Comparison of ENCODE assay signal across 8 cellular contexts in genomic region chrX:141176586-141177451, GRCh38. TPM values are rescaled to one million over a fixed set of nuclear protein-coding genes. Genes with fewer than 3 reads are reported as not detected.
DNase-seq lines count a peak whose midpoint lies in the region; FAIRE-seq and TF ChIP-seq lines count a peak whose summit lies in the region.

LDOC1 (minus strand) TSS chrX:141177129; CDS start chrX:141177021, 108 bp downstream.

- TF ChIP-seq CTCF in bronchial epithelial cell (IDR thresholded peaks at IDR 0.05; ENCODE audit: insufficient read depth, low read length, severe bottlenecking), result no peak

- H3K9me2 ChIP-seq in Karpas-422 (replicated peaks; ENCODE audit: insufficient read depth, low read length), result no peaks in the 10 kb centered on the region

- H3K9ac ChIP-seq in iPS-20b (ENCODE audit: low read depth, low read length) (peak within 1 kb of the TSS; percentile 85; the same call in 1 of the 2 replicates), skeletal muscle satellite cell (ENCODE audit: low read depth, low read length) (peak within 1 kb of the TSS; percentile 66), Karpas-422 (ENCODE audit: low read length) (no peak within 1 kb of the TSS)

- H3K27ac ChIP-seq in iPS-20b (ENCODE audit: low read length) (no peak within 1 kb of the TSS), Karpas-422 (ENCODE audit: low read length) (no peak within 1 kb of the TSS)

- H3K27me3 ChIP-seq in bronchial epithelial cell (ENCODE audit: control insufficient read depth, insufficient read depth, low read length) (no peaks in the 10 kb centered on the region), iPS-20b (ENCODE audit: insufficient read depth, low read length) (no peaks in the 10 kb centered on the region), skeletal muscle satellite cell (ENCODE audit: control insufficient read depth, insufficient read depth, low read length) (no peaks in the 10 kb centered on the region), Karpas-422 (ENCODE audit: low read length) (no peaks in the 10 kb centered on the region)

- H3K79me2 ChIP-seq in Karpas-422 (ENCODE audit: low read length), result no peaks in the 10 kb centered on the region

- FAIRE-seq in bronchial epithelial cell (lab: Jason Lieb, UNC), result no peak

- no peak within 1 kb of the TSS for H2AFZ ChIP-seq in Karpas-422 (ENCODE audit: low read length)

- no peaks in the 10 kb centered on the region for H3K36me3 ChIP-seq in bronchial epithelial cell (ENCODE audit: control insufficient read depth, insufficient read depth, low read length)
- no peaks in the 10 kb centered on the region for H3K36me3 ChIP-seq in iPS-20b (ENCODE audit: insufficient read depth, low read depth, low read length)
- H3K36me3 ChIP-seq in skeletal muscle satellite cell (ENCODE audit: insufficient read depth, low read length), result no peaks in the 10 kb centered on the region
- H3K36me3 ChIP-seq in Karpas-422 (ENCODE audit: insufficient read depth, low read length), result no peaks in the 10 kb centered on the region

- in situ Hi-C loops in KBM-7 (cut with MboI; ENCODE audit: low pct_unique_long_range_greater_than_20kb, low sequenced_read_pairs), result no loop called here

- H3K4me2 ChIP-seq in skeletal muscle satellite cell (ENCODE audit: low read length) (peak within 1 kb of the TSS; percentile 88), Karpas-422 (ENCODE audit: low read depth, low read length, poor library complexity, severe bottlenecking) (no peak within 1 kb of the TSS)

- no peaks in the 10 kb centered on the region for H3K9me3 ChIP-seq in iPS-20b (ENCODE audit: insufficient read depth, low read depth, low read length)
- H3K9me3 ChIP-seq in skeletal muscle satellite cell (replicated peaks; ENCODE audit: low read length), result no peaks in the 10 kb centered on the region
- H3K9me3 ChIP-seq in Karpas-422 (ENCODE audit: low read length), result peaks cover 9% of the 10 kb centered on the region

- no peaks in the 10 kb centered on the region for H4K20me1 ChIP-seq in Karpas-422 (ENCODE audit: insufficient read depth, low read depth, low read length)

- H3K4me1 ChIP-seq in iPS-20b (ENCODE audit: insufficient read depth, low read length) (no peaks in the 10 kb centered on the region; the same call in 1 of the 2 replicates), skeletal muscle satellite cell (ENCODE audit: control insufficient read depth, insufficient read depth, low read length) (peaks cover 2% of the 10 kb centered on the region), Karpas-422 (ENCODE audit: low read length) (no peaks in the 10 kb centered on the region)

- peak; percentile 90 for DNase-seq in Ammon's horn (ENCODE audit: low spot score)
- peak; percentile 55 for DNase-seq in KBM-7
- DNase-seq in activated CD4-positive, CD25-positive, alpha-beta regulatory T cell treated with anti-CD3 and anti-CD28 coated beads, Interleukin-2, amount 50 U/mL, for 16 hours (ENCODE audit: low read depth, low spot score), result peak; percentile 31
- peak; percentile 39 for DNase-seq in bronchial epithelial cell (ENCODE audit: low read depth)
- no peak for DNase-seq in KG1 (lab: John Stamatoyannopoulos, UW)
- DNase-seq in Karpas-422, result no peak

- peak within 1 kb of the TSS; percentile 60 for H3K4me3 ChIP-seq in bronchial epithelial cell (ENCODE audit: low read depth, low read length)
- H3K4me3 ChIP-seq in iPS-20b (ENCODE audit: low read length), result peak within 1 kb of the TSS; percentile 88
- H3K4me3 ChIP-seq in skeletal muscle satellite cell (ENCODE audit: low read length), result peak within 1 kb of the TSS; percentile 87
- no peak within 1 kb of the TSS for H3K4me3 ChIP-seq in Karpas-422 (ENCODE audit: low read length)

RNA-seq across cellular contexts. Expression of gene LDOC1, which starts in this region (rescaled TPM):
- total RNA-seq in bronchial epithelial cell, result 1.3 and 1.9 TPM in 2 replicates
- 5.6 and 9.4 TPM in 2 replicates for total RNA-seq in skeletal muscle satellite cell (2012; rRNA removed)
- total RNA-seq in Karpas-422 (2014; rRNA removed; shearing (Covaris generic); ENCODE audit: low replicate concordance), result not detected in 2 replicates

Comparison
In these comparisons a context has a peak if more than half of its experiments do, and no peak if none do; other contexts are left out.
1. DNase-seq: peak in Ammon's horn (single experiment), KBM-7 (single experiment), activated CD4-positive, CD25-positive, alpha-beta regulatory T cell treated with anti-CD3 and anti-CD28 coated beads, Interleukin-2, amount 50 U/mL, for 16 hours (single experiment) and bronchial epithelial cell (single experiment); none in KG1 (single experiment) and Karpas-422 (single experiment).